Comparison of ENCODE assay signal across 33 cellular contexts in genomic region chr10:127852456-127852855, GRCh38. TPM values are rescaled to one million over a fixed set of nuclear protein-coding genes. Genes with fewer than 3 reads are reported as not detected.
"Had no signal": no experiment of that assay in that cellular context is flagged by ENCODE, and none has a peak within 500 bp of the region (broad histone marks: within the 10 kb centered on the region; RNA-seq: fewer than 3 reads in every experiment).

No MANE protein-coding gene starts in this region.

- ATAC-seq: activated CD4-positive, alpha-beta T cell treated with anti-CD3 and anti-CD28 coated beads for 36 hours; activated CD8-positive, alpha-beta T cell treated with anti-CD3 and anti-CD28 coated beads, Interleukin-2, amount 10 ng/mL, durations not matched to agents 7 days and 5 days; activated naive CD4-positive, alpha-beta T cell treated with anti-CD3 and anti-CD28 coated beads, Interleukin-2, amount 50 U/mL, for 72 hours; activated T-cell treated with anti-CD3 and anti-CD28 coated beads, Interleukin-2, amount 50 U/mL, for 72 hours; gastroesophageal sphincter had no signal

- H3K9me3 ChIP-seq: ascending aorta, breast epithelium, colonic mucosa, esophagus squamous epithelium, gastroesophageal sphincter had no signal

- H3K4me3 ChIP-seq: ascending aorta, breast epithelium, cardiac muscle cell, colonic mucosa, dorsolateral prefrontal cortex, esophagus squamous epithelium, gastroesophageal sphincter had no signal

- H3K36me3 ChIP-seq: ascending aorta, breast epithelium, cardiac muscle cell, colonic mucosa, esophagus squamous epithelium, gastroesophageal sphincter had no signal

- H3K27ac ChIP-seq: ascending aorta, breast epithelium, cardiac muscle cell, colonic mucosa, dorsolateral prefrontal cortex, esophagus squamous epithelium, gastroesophageal sphincter had no signal

- H3K27me3 ChIP-seq: ascending aorta, breast epithelium, cardiac muscle cell, colonic mucosa, dorsolateral prefrontal cortex had no signal

- DNase-seq: activated CD4-positive, alpha-beta memory T cell treated with anti-CD3 and anti-CD28 coated beads for 36 hours; activated CD4-positive, alpha-beta T cell treated with anti-CD3 and anti-CD28 coated beads for 36 hours; activated CD4-positive, alpha-beta T cell treated with anti-CD3 and anti-CD28 coated beads, Interleukin-2, amount 10 ng/mL, durations not matched to agents 24 days and 14 days; activated CD4-positive, CD25-positive, alpha-beta regulatory T cell; activated CD4-positive, CD25-positive, alpha-beta regulatory T cell treated with anti-CD3 and anti-CD28 coated beads, Interleukin-2, amount 50 U/mL, for 72 hours; activated CD8-positive, alpha-beta memory T cell treated with anti-CD3 and anti-CD28 coated beads, Interleukin-2, amount 50 U/mL, for 48 hours; activated CD8-positive, alpha-beta T cell treated with anti-CD3 and anti-CD28 coated beads, Interleukin-2, amount 10 ng/mL, durations not matched to agents 7 days and 5 days; activated gamma-delta T cell; activated naive CD4-positive, alpha-beta T cell; activated naive CD4-positive, alpha-beta T cell treated with anti-CD3 and anti-CD28 coated beads, Interleukin-2, amount 10 ng/mL, durations not matched to agents 7 days and 5 days; activated naive CD8-positive, alpha-beta T cell treated with anti-CD3 and anti-CD28 coated beads, Interleukin-2, amount 10 ng/mL, durations not matched to agents 7 days and 5 days; activated T-cell treated with anti-CD3 and anti-CD28 coated beads for 4 hours; activated T-cell treated with anti-CD3 and anti-CD28 coated beads, Interleukin-2, amount 50 U/mL, for 24 hours; activated T-cell treated with anti-CD3 and anti-CD28 coated beads, Interleukin-2, amount 50 U/mL, for 72 hours; central memory CD4-positive, alpha-beta T cell; cerebellar nuclear complex; colonic mucosa; dorsolateral prefrontal cortex; effector memory CD4-positive, alpha-beta T cell; erythroblast; esophagus squamous epithelium; foreskin melanocyte; T-helper 2 cell had no signal

- H3K4me1 ChIP-seq: ascending aorta, breast epithelium, colonic mucosa had no signal

RNA-seq across cellular contexts. Expression of gene CLRN3, which starts 40.3 kb away (rescaled TPM):
- total RNA-seq: activated CD4-positive, alpha-beta memory T cell treated with anti-CD3 and anti-CD28 coated beads for 36 hours; activated CD4-positive, alpha-beta T cell treated with anti-CD3 and anti-CD28 coated beads for 36 hours; activated CD4-positive, alpha-beta T cell treated with anti-CD3 and anti-CD28 coated beads, Interleukin-2, amount 10 ng/mL, durations not matched to agents 24 days and 14 days; activated CD8-positive, alpha-beta memory T cell treated with anti-CD3 and anti-CD28 coated beads for 36 hours; activated CD8-positive, alpha-beta T cell treated with anti-CD3 and anti-CD28 coated beads, Interleukin-2, amount 10 ng/mL, durations not matched to agents 7 days and 5 days; activated naive CD4-positive, alpha-beta T cell treated with anti-CD3 and anti-CD28 coated beads, Interleukin-2, amount 50 U/mL, for 72 hours; activated naive CD8-positive, alpha-beta T cell treated with anti-CD3 and anti-CD28 coated beads, Interleukin-2, amount 10 ng/mL, durations not matched to agents 7 days and 5 days; activated T-cell treated with anti-CD3 and anti-CD28 coated beads, Interleukin-2, amount 50 U/mL, for 72 hours; ascending aorta; cardiac muscle cell; esophagus squamous epithelium; fibroblast of lung; fibroblast of villous mesenchyme; gastroesophageal sphincter; glomerular endothelial cell; T-helper 1 cell treated with Interleukin-12 subunit alpha and Interleukin-12 subunit beta and Interleukin-4 antibody, amounts not matched to agents 30 ng/mL and 1 ng/mL, for 36 hours had no signal
- polyA plus RNA-seq: cardiac muscle cell, fibroblast of lung had no signal
